Comparison of ENCODE assay signal across 8 cellular contexts in the genomic region with DNA sequence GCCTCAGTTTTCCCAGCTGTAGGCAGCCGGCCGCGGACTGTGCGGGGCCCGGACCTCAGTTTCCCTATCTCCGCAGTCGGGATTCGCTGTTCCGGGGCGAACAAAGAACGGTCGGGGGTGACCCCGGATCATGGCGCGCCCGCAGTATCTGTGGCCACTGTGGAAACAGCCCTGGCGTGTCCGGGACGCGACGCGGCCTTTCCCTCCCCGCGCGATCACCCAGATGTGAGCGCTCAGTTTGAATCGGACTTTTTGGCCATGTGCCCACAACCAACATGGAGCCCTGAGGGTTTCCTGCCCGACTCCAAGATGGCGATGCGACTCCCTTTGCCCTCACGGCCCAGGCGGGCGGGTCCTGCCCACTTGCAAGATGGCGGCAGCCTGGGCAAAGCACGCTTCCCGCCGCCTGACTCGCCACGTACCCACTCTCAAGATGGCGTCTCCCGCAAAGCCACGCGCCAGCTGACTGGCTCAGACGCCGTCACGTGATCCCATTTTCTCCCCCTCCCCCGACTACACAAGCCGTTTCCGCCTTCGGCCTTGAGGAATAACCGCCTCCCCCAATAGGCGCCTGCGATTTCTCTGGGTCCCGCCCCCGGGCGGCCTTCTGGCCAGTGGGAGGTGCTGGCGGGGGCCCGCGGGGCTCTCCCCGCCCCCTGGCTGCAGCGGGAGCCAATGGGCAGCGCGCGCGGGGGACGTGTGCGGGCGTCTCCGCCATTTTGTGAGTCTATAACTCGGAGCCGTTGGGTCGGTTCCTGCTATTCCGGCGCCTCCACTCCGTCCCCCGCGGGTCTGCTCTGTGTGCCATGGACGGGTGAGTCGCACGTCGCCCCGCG. TPM values are rescaled to one million over a fixed set of nuclear protein-coding genes. Genes with fewer than 3 reads are reported as not detected.
DNase-seq lines count a peak whose midpoint lies in the region; ATAC-seq, FAIRE-seq and TF ChIP-seq lines count a peak whose summit lies in the region.

PTBP1 (plus strand) TSS at position 761 of the 836 bp plus-strand sequence; CDS start at position 807, 46 bp downstream.

- no peaks in the 10 kb centered on the region for H3K9me3 Mint-ChIP-seq in activated CD4-positive, alpha-beta T cell treated with anti-CD3 and anti-CD28 coated beads for 36 hours (ENCODE audit: low read depth)

- peak within 1 kb of the TSS; percentile 85 to 94 for H3K27ac ChIP-seq in kidney (ENCODE audit: low read depth in 2 of 2, low read length in 2 of 2)

- peak within 1 kb of the TSS; percentile 81 to 87 for H3K9ac ChIP-seq in kidney (ENCODE audit: low read length in 2 of 2)

- DNase-seq in Ammon's horn (ENCODE audit: low spot score): peak; percentile 100
- DNase-seq in GM19238 (ENCODE audit: insufficient read length, low spot score): peak; percentile 99
- DNase-seq in NCI-H524 (lab: John Stamatoyannopoulos, UW): peak; percentile 100
- peak; percentile 100 for DNase-seq in activated CD4-positive, alpha-beta T cell treated with anti-CD3 and anti-CD28 coated beads for 36 hours
- peak; percentile 100 for DNase-seq in choroid plexus epithelial cell (ENCODE audit: low read depth)
- peak; percentile 100 for DNase-seq in kidney
- peak; percentile 100 for DNase-seq in stimulated activated CD4-positive, alpha-beta T cell treated with anti-CD3 and anti-CD28 coated beads, Interleukin-15, amount 100 ng/mL, for 24 hours

- H3K36me3 ChIP-seq in kidney (ENCODE audit: control insufficient read depth in 1 of 2, insufficient read depth in 2 of 2, low read length in 2 of 2): peaks cover 0 to 4% of the 10 kb centered on the region in 2 donors

- peak; percentile 7 for TF ChIP-seq CTCF in choroid plexus epithelial cell (conservative IDR thresholded peaks at IDR 0.05; ENCODE audit: low read depth, low read length)
- no peak for TF ChIP-seq CTCF in kidney (IDR thresholded peaks at IDR 0.05; ENCODE audit: borderline replicate concordance, extremely low read depth, insufficient read depth)

- no peaks in the 10 kb centered on the region for H3K27me3 Mint-ChIP-seq in activated CD4-positive, alpha-beta T cell treated with anti-CD3 and anti-CD28 coated beads for 36 hours

- H3K4me3 ChIP-seq in choroid plexus epithelial cell (ENCODE audit: low read depth, low read length): peak within 1 kb of the TSS; percentile 84
- H3K4me3 ChIP-seq in kidney (ENCODE audit: low read length in 2 of 2): peak within 1 kb of the TSS; percentile 87 to 93

- POLR2A ChIA-PET in activated CD4-positive, alpha-beta T cell treated with anti-CD3 and anti-CD28 coated beads for 36 hours (lab: Charles Lee): interaction anchor here (0.6 to 0.9 kb wide), 3 partner anchors 22 to 410 kb away, joined by 3 to 6 read pairs (median 3); no protein-coding TSS in a partner anchor

- H3K27ac Mint-ChIP-seq in activated CD4-positive, alpha-beta T cell treated with anti-CD3 and anti-CD28 coated beads for 36 hours: peak within 1 kb of the TSS; percentile 95

- intact Hi-C loops in activated CD4-positive, alpha-beta T cell treated with anti-CD3 and anti-CD28 coated beads for 36 hours (cut with DNase I, micrococcal nuclease): loop anchor here (1.0 to 5.0 kb wide), 30 partner anchors 26 to 1065 kb away; partner anchors contain the start of genes RNF126 (in 2 of the 2), ARHGAP45 (in 1 of the 2), BSG (in 1 of the 2) and CDC34 (in 1 of the 2)
- intact Hi-C loops in kidney (cut with DNase I): no loop called here

- peak; percentile 98 for FAIRE-seq in kidney (lab: Jason Lieb, UNC)

- H3K4me1 Mint-ChIP-seq in activated CD4-positive, alpha-beta T cell treated with anti-CD3 and anti-CD28 coated beads for 36 hours: peaks cover 25% of the 10 kb centered on the region

- H3K4me3 Mint-ChIP-seq in activated CD4-positive, alpha-beta T cell treated with anti-CD3 and anti-CD28 coated beads for 36 hours: peak within 1 kb of the TSS; percentile 93

- CTCF ChIA-PET in activated CD4-positive, alpha-beta T cell treated with anti-CD3 and anti-CD28 coated beads for 36 hours (lab: Charles Lee): no interaction called here

- peak; percentile 67 for ATAC-seq in HG03442 (IDR thresholded peaks at IDR 0.05; ENCODE audit: unreplicated experiment)
- ATAC-seq in activated CD4-positive, alpha-beta T cell treated with anti-CD3 and anti-CD28 coated beads for 36 hours: peak; percentile 86

- H3K36me3 Mint-ChIP-seq in activated CD4-positive, alpha-beta T cell treated with anti-CD3 and anti-CD28 coated beads for 36 hours (ENCODE audit: low read depth): peaks cover 31% of the 10 kb centered on the region

- peaks cover 15 to 30% of the 10 kb centered on the region in 2 donors for H3K4me1 ChIP-seq in kidney (ENCODE audit: control insufficient read depth in 1 of 2, insufficient read depth in 1 of 2, low read depth in 1 of 2, low read length in 2 of 2)

- H3K9me3 ChIP-seq in kidney (ENCODE audit: control insufficient read depth in 1 of 2, low read length in 2 of 2): no peaks in the 10 kb centered on the region

RNA-seq across cellular contexts. Expression of gene PTBP1, which starts in this region (rescaled TPM):
- 100 to 1,000 TPM; 584 to 738 TPM for total RNA-seq in activated CD4-positive, alpha-beta T cell treated with anti-CD3 and anti-CD28 coated beads for 36 hours
- total RNA-seq in kidney: 339 TPM
- 102 TPM for polyA plus RNA-seq in kidney (ENCODE audit: insufficient read depth, low read depth, low replicate concordance)

Comparison
In these comparisons a context has a peak if more than half of its experiments do, and no peak if none do; other contexts are left out.
1. Peak in every context shown above with its lines: DNase-seq, ATAC-seq, H3K4me3 ChIP-seq and H3K27ac ChIP-seq.